In genomic region chr4:181593703-181594102, GRCh38 we compare ENCODE assay signal across 26 cellular contexts.
"Had no signal": no experiment of that assay in that cellular context is flagged by ENCODE, and none has a peak within 500 bp of the region (broad histone marks: within the 10 kb centered on the region; RNA-seq: fewer than 3 reads in every experiment).

No MANE protein-coding gene starts in this region.

- H3K4me1 ChIP-seq: neural progenitor cell, parathyroid adenoma, psoas muscle, spleen, stomach, thyroid gland, tibial nerve, upper lobe of right lung, uterus had no signal

- H3K36me3 ChIP-seq: neural progenitor cell, ovary, spleen, stomach, thoracic aorta, thyroid gland, tibial nerve, upper lobe of right lung, uterus had no signal

- H3K4me2 ChIP-seq: neural progenitor cell, smooth muscle cell had no signal

- H3K27me3 ChIP-seq: neural progenitor cell, ovary, spleen, stomach, thyroid gland, tibial nerve, upper lobe of right lung, uterus had no signal

- H3K27ac ChIP-seq: neural progenitor cell, ovary, parathyroid adenoma, psoas muscle, skin epidermis, spleen, stomach, thoracic aorta, thyroid gland, tibial nerve, upper lobe of right lung, uterus had no signal

- DNase-seq: naive thymus-derived CD4-positive, alpha-beta T cell; natural killer cell; occipital lobe; ovary; posterior cingulate gyrus; psoas muscle; right cardiac atrium; spleen; stimulated activated CD4-positive, alpha-beta T cell treated with anti-CD3 and anti-CD28 coated beads, Interleukin-12 subunit alpha, Interleukin-12 subunit beta, amount 100 ng/mL, for 4 hours; stimulated activated CD4-positive, alpha-beta T cell treated with anti-CD3 and anti-CD28 coated beads, Interleukin-1b, Interleukin-23, amount 100 ng/mL, for 48 hours; stimulated activated CD4-positive, alpha-beta T cell treated with anti-CD3 and anti-CD28 coated beads, Interleukin-4, amount 100 ng/mL, for 1 hour; stimulated activated CD4-positive, alpha-beta T cell treated with anti-CD3 and anti-CD28 coated beads, Interleukin-4, amount 100 ng/mL, for 4 hours; stimulated activated CD8-positive, alpha-beta memory T cell treated with anti-CD3 and anti-CD28 coated beads, Interleukin-4, amount 100 ng/mL, for 48 hours; stimulated activated naive B cell treated with anti-CD40 and anti-IgM and Interleukin-4, amounts not matched to agents 10 μg/mL and 1 μg/mL and 100 μg/mL, for 72 hours; stimulated activated naive CD4-positive, alpha-beta T cell treated with Interleukin-2 at 50 U/mL for 16 hours; stomach; thyroid gland; upper lobe of right lung; uterus had no signal

- H3K4me3 ChIP-seq: neural progenitor cell, ovary, psoas muscle, skin epidermis, smooth muscle cell, spleen, stomach, thoracic aorta, thyroid gland, tibial nerve, upper lobe of right lung, uterus had no signal

- H3K9me3 ChIP-seq: ovary, psoas muscle, stomach, thoracic aorta, thyroid gland, upper lobe of right lung, uterus had no signal

- H2AFZ ChIP-seq: parathyroid adenoma had no signal

- H3K79me2 ChIP-seq: parathyroid adenoma had no signal

- H3K9ac ChIP-seq: neural progenitor cell, parathyroid adenoma had no signal

- ATAC-seq: naive thymus-derived CD4-positive, alpha-beta T cell; natural killer cell; psoas muscle; right cardiac atrium; sciatic nerve; stimulated activated naive B cell treated with anti-CD40 and anti-IgM and Interleukin-4, amounts not matched to agents 10 μg/mL and 1 μg/mL and 100 μg/mL, for 72 hours; upper lobe of right lung had no signal
